ENCODE assay signal across 13 cellular contexts in the genomic region with DNA sequence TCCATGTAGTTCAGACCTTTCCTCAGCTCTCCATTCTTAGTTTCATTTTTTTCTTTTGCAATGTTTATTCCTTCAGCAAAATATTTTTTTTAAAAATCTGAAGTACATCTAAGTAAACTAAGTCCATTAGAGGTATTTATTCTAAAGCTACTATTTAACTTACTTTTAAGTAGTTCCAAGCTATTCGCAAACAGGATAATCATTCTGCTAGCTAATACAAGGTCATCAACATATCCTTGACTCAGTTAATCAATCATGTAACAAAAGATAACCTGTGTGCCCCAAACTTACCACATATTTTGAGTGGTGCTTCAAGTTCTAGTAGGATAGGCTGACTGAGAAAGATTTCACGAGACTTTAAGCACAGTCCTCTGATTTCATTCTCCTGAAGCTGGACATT. TPM values are rescaled to one million over a fixed set of nuclear protein-coding genes. Genes with fewer than 3 reads are reported as not detected.
"Had no signal": no experiment of that assay in that cellular context is flagged by ENCODE, and none has a peak within 500 bp of the region (broad histone marks: within the 10 kb centered on the region; RNA-seq: fewer than 3 reads in every experiment).

No MANE protein-coding gene starts in this region.

- H3K4me3 ChIP-seq: colonic mucosa, heart left ventricle, mucosa of descending colon, sigmoid colon, suprapubic skin had no signal

- H3K27me3 Mint-ChIP-seq: activated CD8-positive, alpha-beta memory T cell treated with anti-CD3 and anti-CD28 coated beads, Interleukin-2, amount 10 ng/mL, durations not matched to agents 7 days and 5 days; type B pancreatic cell had no signal

- H3K9me3 Mint-ChIP-seq: nephron, type B pancreatic cell had no signal

- H3K27me3 ChIP-seq: colonic mucosa, heart left ventricle, sigmoid colon, suprapubic skin had no signal

- H3K27ac ChIP-seq: colonic mucosa, heart left ventricle, suprapubic skin, WERI-Rb-1 had no signal

- H3K9me3 ChIP-seq: colonic mucosa, heart left ventricle, mucosa of descending colon, sigmoid colon, suprapubic skin had no signal

- H3K27ac Mint-ChIP-seq: nephron had no signal

- DNase-seq: activated CD4-positive, alpha-beta T cell treated with anti-CD3 and anti-CD28 coated beads for 48 hours; activated CD8-positive, alpha-beta memory T cell treated with anti-CD3 and anti-CD28 coated beads, Interleukin-2, amount 10 ng/mL, durations not matched to agents 7 days and 5 days; colonic mucosa; heart left ventricle; mammary epithelial cell; mucosa of descending colon; sigmoid colon; stimulated activated CD4-positive, alpha-beta T cell treated with anti-CD3 and anti-CD28 coated beads, Interleukin-2, amount 100 ng/mL, for 24 hours; stimulated activated naive CD4-positive, alpha-beta T cell treated with Interleukin-2 at 50 U/mL for 16 hours; WERI-Rb-1 had no signal

- H3K4me3 Mint-ChIP-seq: activated CD8-positive, alpha-beta memory T cell treated with anti-CD3 and anti-CD28 coated beads, Interleukin-2, amount 10 ng/mL, durations not matched to agents 7 days and 5 days; nephron; type B pancreatic cell had no signal

- ATAC-seq: activated CD8-positive, alpha-beta memory T cell treated with anti-CD3 and anti-CD28 coated beads, Interleukin-2, amount 10 ng/mL, durations not matched to agents 7 days and 5 days; heart left ventricle; mucosa of descending colon had no signal

RNA-seq across cellular contexts. Expression of a gene that starts 42.6 kb away (rescaled TPM):
- polyA plus RNA-seq: mammary epithelial cell had no signal
